In the genomic region with DNA sequence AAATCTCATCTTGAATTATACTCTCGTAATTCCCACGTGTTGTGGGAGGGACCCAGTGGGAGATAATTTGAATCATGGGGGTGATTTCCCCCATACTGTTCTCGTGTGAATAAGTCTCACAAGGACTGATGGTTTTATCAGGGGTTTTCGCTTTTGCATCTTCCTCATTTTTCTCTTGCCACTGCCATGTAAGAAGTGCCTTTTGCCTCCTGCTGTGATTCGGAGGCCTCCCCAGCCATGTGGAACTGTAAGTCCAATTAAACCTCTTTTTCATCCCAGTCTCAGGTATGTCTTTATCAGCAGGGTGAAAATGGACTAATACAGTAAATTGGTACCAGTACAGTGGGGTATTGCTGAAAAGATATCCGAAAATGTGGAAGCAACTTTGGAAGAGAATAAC, we compare ENCODE assay signal across 6 cellular contexts. TPM values are rescaled to one million over a fixed set of nuclear protein-coding genes. Genes with fewer than 3 reads are reported as not detected.
"Had no signal": no experiment of that assay in that cellular context is flagged by ENCODE, and none has a peak within 500 bp of the region (broad histone marks: within the 10 kb centered on the region; RNA-seq: fewer than 3 reads in every experiment).

No MANE protein-coding gene starts in this region.

RNA-seq across cellular contexts. Expression of gene CFAP99, which starts 38.2 kb away (rescaled TPM):
- total RNA-seq: GM23248, GM23338, H1, H4, H7, HFFc6 had no signal
- polyA plus RNA-seq: GM23248, GM23338, H1 had no signal
